In the genomic region with DNA sequence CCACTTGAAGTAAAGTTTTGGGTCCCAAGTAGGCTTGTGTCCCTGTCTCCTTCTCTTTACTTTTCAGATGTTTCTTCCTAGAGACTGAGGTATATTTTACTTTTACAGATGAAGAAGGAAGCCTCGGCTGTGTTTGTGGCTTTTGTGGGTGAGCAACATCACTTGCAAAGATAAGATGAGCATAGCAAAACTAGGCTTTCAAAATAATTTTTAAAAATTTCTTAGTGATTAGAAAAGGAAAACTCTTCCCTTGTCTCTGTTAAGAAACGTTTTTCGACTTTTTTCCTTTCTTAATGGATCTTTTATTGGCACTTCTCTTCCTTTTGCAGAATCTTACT, we compare ENCODE assay signal across 1 cellular context.
TF ChIP-seq lines count a peak whose summit lies in the region.

No MANE protein-coding gene starts in this region.

TF ChIP-seq in SK-N-SH, 30 proteins besides CTCF, POLR2A, EP300 and RAD21 (continued from another document):
- TF ChIP-seq, protein P1, sequence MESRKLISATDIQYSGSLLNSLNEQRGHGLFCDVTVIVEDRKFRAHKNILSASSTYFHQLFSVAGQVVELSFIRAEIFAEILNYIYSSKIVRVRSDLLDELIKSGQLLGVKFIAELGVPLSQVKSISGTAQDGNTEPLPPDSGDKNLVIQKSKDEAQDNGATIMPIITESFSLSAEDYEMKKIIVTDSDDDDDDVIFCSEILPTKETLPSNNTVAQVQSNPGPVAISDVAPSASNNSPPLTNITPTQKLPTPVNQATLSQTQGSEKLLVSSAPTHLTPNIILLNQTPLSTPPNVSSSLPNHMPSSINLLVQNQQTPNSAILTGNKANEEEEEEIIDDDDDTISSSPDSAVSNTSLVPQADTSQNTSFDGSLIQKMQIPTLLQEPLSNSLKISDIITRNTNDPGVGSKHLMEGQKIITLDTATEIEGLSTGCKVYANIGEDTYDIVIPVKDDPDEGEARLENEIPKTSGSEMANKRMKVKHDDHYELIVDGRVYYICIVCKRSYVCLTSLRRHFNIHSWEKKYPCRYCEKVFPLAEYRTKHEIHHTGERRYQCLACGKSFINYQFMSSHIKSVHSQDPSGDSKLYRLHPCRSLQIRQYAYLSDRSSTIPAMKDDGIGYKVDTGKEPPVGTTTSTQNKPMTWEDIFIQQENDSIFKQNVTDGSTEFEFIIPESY (IDR thresholded peaks at IDR 0.05; ENCODE audit: borderline replicate concordance, low read depth): no peak
- TF ChIP-seq IRF3 (IDR thresholded peaks at IDR 0.05; ENCODE audit: low read depth, low read length): no peak
- TF ChIP-seq POLR2AphosphoS5 (IDR thresholded peaks at IDR 0.05; ENCODE audit: low read depth, low read length): no peak
- TF ChIP-seq REST (IDR thresholded peaks at IDR 0.05; ENCODE audit: low read depth, low read length): no peak
- TF ChIP-seq FOXJ3 (CRISPR knock-in tag; IDR thresholded peaks at IDR 0.05): no peak
- TF ChIP-seq EZH2phosphoT487 (IDR thresholded peaks at IDR 0.05; ENCODE audit: borderline replicate concordance, low read depth): no peak
- TF ChIP-seq GATA2 (CRISPR knock-in tag; IDR thresholded peaks at IDR 0.05): no peak
- no peak for TF ChIP-seq USF1 (IDR thresholded peaks at IDR 0.05; ENCODE audit: borderline replicate concordance, low read depth)
- TF ChIP-seq, protein P2, sequence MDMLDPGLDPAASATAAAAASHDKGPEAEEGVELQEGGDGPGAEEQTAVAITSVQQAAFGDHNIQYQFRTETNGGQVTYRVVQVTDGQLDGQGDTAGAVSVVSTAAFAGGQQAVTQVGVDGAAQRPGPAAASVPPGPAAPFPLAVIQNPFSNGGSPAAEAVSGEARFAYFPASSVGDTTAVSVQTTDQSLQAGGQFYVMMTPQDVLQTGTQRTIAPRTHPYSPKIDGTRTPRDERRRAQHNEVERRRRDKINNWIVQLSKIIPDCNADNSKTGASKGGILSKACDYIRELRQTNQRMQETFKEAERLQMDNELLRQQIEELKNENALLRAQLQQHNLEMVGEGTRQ (IDR thresholded peaks at IDR 0.05; ENCODE audit: borderline replicate concordance, low read depth, low read length): no peak
- no peak for TF ChIP-seq NFIC (IDR thresholded peaks at IDR 0.05; ENCODE audit: borderline replicate concordance)
